ENCODE assay signal across 1 cellular context in genomic region chr13:78607409-78608253, GRCh38.
A peak's percentile ranks its signal among the peaks of the same experiment; 100 is the strongest.
TF ChIP-seq lines count a peak whose summit lies in the region.

No MANE protein-coding gene starts in this region.

TF ChIP-seq in HepG2, 621 proteins besides CTCF, POLR2A, EP300 and RAD21 (continued from another document):
- peak; percentile 30; the same call in 1 of the 2 replicates for TF ChIP-seq ZBTB33 (CRISPR knock-in tag; IDR thresholded peaks at IDR 0.05)
- TF ChIP-seq, protein P1, sequence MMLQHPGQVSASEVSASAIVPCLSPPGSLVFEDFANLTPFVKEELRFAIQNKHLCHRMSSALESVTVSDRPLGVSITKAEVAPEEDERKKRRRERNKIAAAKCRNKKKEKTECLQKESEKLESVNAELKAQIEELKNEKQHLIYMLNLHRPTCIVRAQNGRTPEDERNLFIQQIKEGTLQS (CRISPR knock-in tag; IDR thresholded peaks at IDR 0.05), result no peak
- no peak for TF ChIP-seq ZNF180 (CRISPR knock-in tag; IDR thresholded peaks at IDR 0.05; ENCODE audit: borderline replicate concordance, low read depth)
